Comparison of ENCODE assay signal across 8 cellular contexts in the genomic region with DNA sequence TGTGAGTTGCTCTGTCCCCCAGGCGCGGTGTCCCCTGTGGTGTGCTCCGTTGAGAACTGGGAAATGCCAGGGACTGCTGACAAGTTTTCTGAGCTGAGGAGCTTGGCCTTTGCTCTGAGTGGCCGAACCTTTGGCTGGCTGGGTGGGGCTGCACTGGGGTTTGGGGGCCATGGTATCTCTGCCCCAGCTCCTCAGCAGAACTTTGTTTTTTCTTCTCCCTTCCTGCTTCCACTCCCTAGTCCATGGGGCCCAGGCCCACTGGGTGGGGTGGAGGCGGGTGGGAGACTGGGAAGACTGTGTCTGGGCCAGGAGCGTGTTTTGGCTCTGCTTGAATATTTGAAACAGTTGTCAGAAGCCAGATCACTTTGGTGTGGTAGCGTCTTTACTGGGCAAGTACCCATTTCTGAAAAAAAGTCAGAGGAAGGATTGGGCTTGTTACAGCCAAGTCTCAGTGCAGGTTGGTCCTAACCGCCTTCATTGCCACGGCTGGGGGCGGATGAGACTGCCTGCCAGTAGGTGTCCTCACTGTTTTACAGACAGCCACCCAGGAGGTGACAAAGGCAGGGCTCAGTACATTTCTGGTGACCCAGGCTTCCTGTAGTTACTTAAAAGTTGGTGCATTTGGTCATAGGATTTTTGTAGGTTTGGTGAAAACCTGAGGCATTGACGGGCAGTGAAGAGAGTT.
DNase-seq lines count a peak whose midpoint lies in the region; ATAC-seq, FAIRE-seq and TF ChIP-seq lines count a peak whose summit lies in the region.

No MANE protein-coding gene starts in this region.

- ATAC-seq in GM18907 (IDR thresholded peaks at IDR 0.05; ENCODE audit: unreplicated experiment) (no peak), HG03460 (IDR thresholded peaks at IDR 0.05; ENCODE audit: unreplicated experiment) (no peak)

- peak overlapping the region; percentile 86 for H3K9ac ChIP-seq in mucosa of stomach (ENCODE audit: low read length)

- peak overlapping the region; percentile 87 for H3K27ac ChIP-seq in urinary bladder (ENCODE audit: low read depth)

- no peaks in the 10 kb centered on the region for H3K36me3 Mint-ChIP-seq in T-helper 2 cell treated with Interferon-gamma antibody and Interleukin-4, amounts not matched to agents 5 μg/mL and 100 μg/mL, for 36 hours (ENCODE audit: low read depth)

- no peak overlapping the region for H3K4me3 Mint-ChIP-seq in T-helper 2 cell treated with Interferon-gamma antibody and Interleukin-4, amounts not matched to agents 5 μg/mL and 100 μg/mL, for 36 hours

- no peak for FAIRE-seq in D721Med (lab: Jason Lieb, UNC)

- in situ Hi-C loops in HAP-1 (cut with MboI; ENCODE audit: low sequenced_read_pairs), result no loop called here

- DNase-seq in D721Med (ENCODE audit: insufficient read length, low spot score) (peak; percentile 72), HAP-1 (ENCODE audit: low spot score in 2 of 2) (peak; percentile 48 to 72), erythroblast (lab: John Stamatoyannopoulos, UW) (peak; percentile 44 to 46)
- DNase-seq in T-helper 2 cell treated with Interferon-gamma antibody and Interleukin-4, amounts not matched to agents 5 μg/mL and 100 μg/mL, for 36 hours (ENCODE audit: low spot score), result peak; percentile 8

- WGBS in urinary bladder, result 19% methylated on average over 11 of the region's 11 CpGs

- no peak for TF ChIP-seq POLR2A in erythroblast (IDR thresholded peaks at IDR 0.05; ENCODE audit: low read length)

- H3K4me3 ChIP-seq in HAP-1 (no peak overlapping the region; the same call in 1 of the 2 replicates), mucosa of stomach (ENCODE audit: low read length) (peak overlapping the region; percentile 87), urinary bladder (ENCODE audit: low read depth, low read length) (peak overlapping the region; percentile 30)

- H3K27ac Mint-ChIP-seq in T-helper 2 cell treated with Interferon-gamma antibody and Interleukin-4, amounts not matched to agents 5 μg/mL and 100 μg/mL, for 36 hours, result no peak overlapping the region

- H3K27me3 ChIP-seq in HAP-1 (ENCODE audit: low read depth) (no peaks in the 10 kb centered on the region), mucosa of stomach (ENCODE audit: control insufficient read depth, insufficient read depth, low read length) (no peaks in the 10 kb centered on the region)

- H3K27me3 Mint-ChIP-seq in T-helper 2 cell treated with Interferon-gamma antibody and Interleukin-4, amounts not matched to agents 5 μg/mL and 100 μg/mL, for 36 hours (ENCODE audit: low read depth), result peaks cover 2% of the 10 kb centered on the region

- no peaks in the 10 kb centered on the region for H3K9me3 Mint-ChIP-seq in T-helper 2 cell treated with Interferon-gamma antibody and Interleukin-4, amounts not matched to agents 5 μg/mL and 100 μg/mL, for 36 hours

- no peaks in the 10 kb centered on the region for H3K36me3 ChIP-seq in HAP-1 (replicated peaks)
- no peaks in the 10 kb centered on the region for H3K36me3 ChIP-seq in mucosa of stomach (ENCODE audit: control insufficient read depth, insufficient read depth, low read length)
- H3K36me3 ChIP-seq in urinary bladder (ENCODE audit: insufficient read depth), result no peaks in the 10 kb centered on the region

- peaks cover 13% of the 10 kb centered on the region for H3K4me1 ChIP-seq in HAP-1
- H3K4me1 ChIP-seq in mucosa of stomach (ENCODE audit: control insufficient read depth, insufficient read depth, low read length), result peaks cover 86% of the 10 kb centered on the region
- H3K4me1 ChIP-seq in urinary bladder (ENCODE audit: insufficient read depth), result peaks cover 3% of the 10 kb centered on the region

- H3K9me3 ChIP-seq in HAP-1 (no peaks in the 10 kb centered on the region), mucosa of stomach (ENCODE audit: control insufficient read depth, low read length) (no peaks in the 10 kb centered on the region)

- H3K4me1 Mint-ChIP-seq in T-helper 2 cell treated with Interferon-gamma antibody and Interleukin-4, amounts not matched to agents 5 μg/mL and 100 μg/mL, for 36 hours (ENCODE audit: low read depth), result peaks cover 8% of the 10 kb centered on the region

- peak; percentile 62 for TF ChIP-seq CTCF in D721Med (IDR thresholded peaks at IDR 0.05; ENCODE audit: insufficient read depth, missing control alignments)

Comparison
In these comparisons a context has a peak if more than half of its experiments do, and no peak if none do; other contexts are left out.
1. DNase-seq: peak in every context shown above with its lines; median percentile 72 in D721Med; 60 in HAP-1; 45 in erythroblast; 8 in T-helper 2 cell treated with Interferon-gamma antibody and Interleukin-4, amounts not matched to agents 5 μg/mL and 100 μg/mL, for 36 hours.